ENCODE assay signal across 2 cellular contexts in genomic region chr3:48402281-48402732, GRCh38.
TF ChIP-seq lines count a peak whose summit lies in the region.

No MANE protein-coding gene starts in this region.

TF ChIP-seq in A549, 52 proteins besides CTCF, POLR2A, EP300 and RAD21:
- TF ChIP-seq, protein P1, sequence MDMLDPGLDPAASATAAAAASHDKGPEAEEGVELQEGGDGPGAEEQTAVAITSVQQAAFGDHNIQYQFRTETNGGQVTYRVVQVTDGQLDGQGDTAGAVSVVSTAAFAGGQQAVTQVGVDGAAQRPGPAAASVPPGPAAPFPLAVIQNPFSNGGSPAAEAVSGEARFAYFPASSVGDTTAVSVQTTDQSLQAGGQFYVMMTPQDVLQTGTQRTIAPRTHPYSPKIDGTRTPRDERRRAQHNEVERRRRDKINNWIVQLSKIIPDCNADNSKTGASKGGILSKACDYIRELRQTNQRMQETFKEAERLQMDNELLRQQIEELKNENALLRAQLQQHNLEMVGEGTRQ (IDR thresholded peaks at IDR 0.05), result peak; percentile 15; the same call in 1 of the 2 replicates
- TF ChIP-seq BHLHE40 (IDR thresholded peaks at IDR 0.05; ENCODE audit: low read depth, low read length) (peak; percentile 63; the same call in 1 of the 2 replicates), TFCP2L1 (CRISPR knock-in tag; IDR thresholded peaks at IDR 0.05) (no peak), JUNB (IDR thresholded peaks at IDR 0.05) (no peak), SREBF2 (IDR thresholded peaks at IDR 0.05) (no peak), HOXB5 (CRISPR knock-in tag; IDR thresholded peaks at IDR 0.05) (no peak), MAZ (IDR thresholded peaks at IDR 0.05; ENCODE audit: borderline replicate concordance, low read depth, low read length) (no peak), HOXA7 (CRISPR knock-in tag; IDR thresholded peaks at IDR 0.05) (no peak), MAFK (IDR thresholded peaks at IDR 0.05; ENCODE audit: partially characterized antibody) (no peak), JUN (IDR thresholded peaks at IDR 0.05) (no peak), MAX (IDR thresholded peaks at IDR 0.05) (peak; percentile 48; the same call in 1 of the 2 replicates), ZNF302 (CRISPR knock-in tag; IDR thresholded peaks at IDR 0.05) (no peak), CBX2 (IDR thresholded peaks at IDR 0.05; ENCODE audit: borderline replicate concordance, low read depth) (no peak), ZC3H11A (IDR thresholded peaks at IDR 0.05) (no peak), PHF8 (IDR thresholded peaks at IDR 0.05; ENCODE audit: borderline replicate concordance, low read depth) (no peak), EHMT2 (IDR thresholded peaks at IDR 0.05; ENCODE audit: low read depth) (no peak), FOSL2 (IDR thresholded peaks at IDR 0.05) (no peak), FOSL2 (CRISPR knock-in tag; IDR thresholded peaks at IDR 0.05) (no peak), ESRRA (IDR thresholded peaks at IDR 0.05; ENCODE audit: borderline replicate concordance, low read length) (no peak), ZSCAN20 (CRISPR knock-in tag; IDR thresholded peaks at IDR 0.05) (no peak), NPAS2 (CRISPR knock-in tag; IDR thresholded peaks at IDR 0.05; ENCODE audit: borderline replicate concordance) (no peak)

TF ChIP-seq in endothelial cell of umbilical vein, 7 proteins besides CTCF, POLR2A, EP300 and RAD21:
- TF ChIP-seq FOS (IDR thresholded peaks at IDR 0.05; ENCODE audit: borderline replicate concordance, insufficient read depth, low read length), result peak; percentile 95
- no peak for TF ChIP-seq GATA2 (IDR thresholded peaks at IDR 0.05; ENCODE audit: insufficient read depth, insufficient read length, low read depth, low read length)
- TF ChIP-seq MYC (IDR thresholded peaks at IDR 0.05; ENCODE audit: low read depth, low read length), result peak; percentile 93
- peak; percentile 64 for TF ChIP-seq JUN (IDR thresholded peaks at IDR 0.05; ENCODE audit: borderline replicate concordance, insufficient read depth, insufficient read length, low read depth)
- no peak for TF ChIP-seq EZH2 (IDR thresholded peaks at IDR 0.05; ENCODE audit: borderline replicate concordance, low read depth, low read length, severe bottlenecking)
- peak; percentile 77 for TF ChIP-seq MAX (IDR thresholded peaks at IDR 0.05; ENCODE audit: insufficient read depth, insufficient read length)
- TF ChIP-seq POLR2AphosphoS5 (IDR thresholded peaks at IDR 0.05; ENCODE audit: insufficient read depth, low read depth, low read length), result peak; percentile 40
